19 cellular contexts compared by ENCODE assay signal in the genomic region with DNA sequence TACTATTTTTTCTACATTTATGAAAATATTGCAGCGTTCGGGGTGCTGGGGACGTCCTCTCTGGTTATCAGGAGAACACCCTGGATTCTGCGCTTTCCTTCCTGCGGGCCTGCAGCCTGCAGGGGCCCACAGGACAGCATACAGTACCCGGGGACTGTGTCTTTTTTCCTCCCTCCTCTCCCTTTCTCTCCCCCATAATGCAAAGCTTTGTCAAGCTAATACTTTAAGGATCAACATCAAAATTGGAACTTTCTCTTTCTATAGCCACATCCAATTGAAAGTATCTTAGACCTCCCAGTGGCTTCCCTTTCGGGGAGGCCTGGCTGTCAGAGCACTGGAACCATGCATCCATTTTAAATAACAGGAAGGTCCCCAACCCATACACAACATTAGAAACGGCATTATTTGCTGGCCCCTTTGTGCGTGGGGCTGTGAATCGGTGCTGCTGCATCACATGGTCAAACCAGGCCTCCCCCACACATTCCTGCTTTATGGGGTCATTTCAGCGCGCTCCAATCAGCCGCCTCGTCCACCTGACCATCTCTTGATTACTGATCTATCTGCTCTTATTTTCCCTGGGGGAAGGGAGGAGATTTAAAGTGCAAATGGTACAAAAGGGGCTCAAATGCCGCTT.
"Had no signal": no experiment of that assay in that cellular context is flagged by ENCODE, and none has a peak within 500 bp of the region (broad histone marks: within the 10 kb centered on the region; RNA-seq: fewer than 3 reads in every experiment).

No MANE protein-coding gene starts in this region.

- H3K36me3 ChIP-seq: heart left ventricle, right lobe of liver had no signal

- H3K27me3 ChIP-seq: body of pancreas, foreskin keratinocyte, right lobe of liver had no signal

- H3K9me3 ChIP-seq: body of pancreas, heart left ventricle, mucosa of descending colon, psoas muscle, right lobe of liver had no signal

- DNase-seq: activated CD4-positive, alpha-beta T cell treated with anti-CD3 and anti-CD28 coated beads, Interleukin-2, amount 10 ng/mL, durations not matched to agents 24 days and 14 days; activated CD8-positive, alpha-beta memory T cell treated with anti-CD3 and anti-CD28 coated beads, Interleukin-2, amount 50 U/mL, for 48 hours; activated gamma-delta T cell; activated T-cell treated with anti-CD3 and anti-CD28 coated beads, Interleukin-2, amount 50 U/mL, for 72 hours; body of pancreas; cortex of kidney; effector CD8-positive, alpha-beta T cell; foreskin keratinocyte; heart left ventricle; mammary epithelial cell; mucosa of descending colon; naive thymus-derived CD4-positive, alpha-beta T cell; psoas muscle; right lobe of liver; stimulated activated CD4-positive, alpha-beta T cell treated with anti-CD3 and anti-CD28 coated beads, Interleukin-1b, Interleukin-23, amount 100 ng/mL, for 48 hours; stimulated activated naive CD8-positive, alpha-beta T cell treated with anti-CD3 and anti-CD28 coated beads, Interleukin-15, amount 100 ng/mL, for 72 hours; T-helper 2 cell had no signal

- H3K4me1 ChIP-seq: body of pancreas, foreskin keratinocyte, heart left ventricle, psoas muscle, right lobe of liver had no signal

- H3K4me3 ChIP-seq: body of pancreas, heart left ventricle, mucosa of descending colon, psoas muscle, right lobe of liver had no signal

- ATAC-seq: activated naive CD4-positive, alpha-beta T cell treated with anti-CD3 and anti-CD28 coated beads, Interleukin-2, amount 50 U/mL, for 72 hours; activated T-cell treated with anti-CD3 and anti-CD28 coated beads, Interleukin-2, amount 50 U/mL, for 72 hours; body of pancreas; foreskin keratinocyte; heart left ventricle; left lobe of liver; mucosa of descending colon; naive thymus-derived CD4-positive, alpha-beta T cell; psoas muscle; right lobe of liver; stimulated activated naive CD8-positive, alpha-beta T cell treated with anti-CD3 and anti-CD28 coated beads, Interleukin-15, amount 100 ng/mL, for 72 hours had no signal

- H3K27ac ChIP-seq: body of pancreas, foreskin keratinocyte, heart left ventricle, psoas muscle, right lobe of liver had no signal
